In genomic region chr1:46315669-46316403, GRCh38 we compare ENCODE assay signal across 1 cellular context.
TF ChIP-seq lines count a peak whose summit lies in the region.

No MANE protein-coding gene starts in this region.

TF ChIP-seq in K562, 482 proteins besides CTCF, POLR2A, EP300 and RAD21 (continued from another document):
- TF ChIP-seq ZBTB17 (CRISPR knock-in tag; IDR thresholded peaks at IDR 0.05) = no peak
- TF ChIP-seq CBX3 (IDR thresholded peaks at IDR 0.05; ENCODE audit: borderline replicate concordance in 1 of 2, low read length in 2 of 2) = no peak
- TF ChIP-seq ZNF707 (CRISPR knock-in tag; conservative IDR thresholded peaks at IDR 0.05) = no peak
- TF ChIP-seq CEBPB (tag; IDR thresholded peaks at IDR 0.05) = no peak
- TF ChIP-seq TCF7L2 (IDR thresholded peaks at IDR 0.05; ENCODE audit: low read depth, low read length) = no peak
- TF ChIP-seq MCM7 (IDR thresholded peaks at IDR 0.05) = no peak
- TF ChIP-seq, protein P1, sequence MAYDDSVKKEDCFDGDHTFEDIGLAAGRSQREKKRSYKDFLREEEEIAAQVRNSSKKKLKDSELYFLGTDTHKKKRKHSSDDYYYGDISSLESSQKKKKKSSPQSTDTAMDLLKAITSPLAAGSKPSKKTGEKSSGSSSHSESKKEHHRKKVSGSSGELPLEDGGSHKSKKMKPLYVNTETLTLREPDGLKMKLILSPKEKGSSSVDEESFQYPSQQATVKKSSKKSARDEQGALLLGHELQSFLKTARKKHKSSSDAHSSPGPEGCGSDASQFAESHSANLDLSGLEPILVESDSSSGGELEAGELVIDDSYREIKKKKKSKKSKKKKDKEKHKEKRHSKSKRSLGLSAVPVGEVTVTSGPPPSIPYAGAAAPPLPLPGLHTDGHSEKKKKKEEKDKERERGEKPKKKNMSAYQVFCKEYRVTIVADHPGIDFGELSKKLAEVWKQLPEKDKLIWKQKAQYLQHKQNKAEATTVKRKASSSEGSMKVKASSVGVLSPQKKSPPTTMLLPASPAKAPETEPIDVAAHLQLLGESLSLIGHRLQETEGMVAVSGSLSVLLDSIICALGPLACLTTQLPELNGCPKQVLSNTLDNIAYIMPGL (CRISPR knock-in tag; IDR thresholded peaks at IDR 0.05) = no peak
- TF ChIP-seq SUPT5H (IDR thresholded peaks at IDR 0.05) = peak; percentile 65
- TF ChIP-seq RFX5 (IDR thresholded peaks at IDR 0.05; ENCODE audit: low read depth, low read length) = no peak
- no peak for TF ChIP-seq SRF (CRISPR knock-in tag; IDR thresholded peaks at IDR 0.05)
- no peak for TF ChIP-seq ZBED1 (IDR thresholded peaks at IDR 0.05)
- TF ChIP-seq ZNF239 (CRISPR knock-in tag; IDR thresholded peaks at IDR 0.05) = no peak
- peak; percentile 65 for TF ChIP-seq PRDM10 (IDR thresholded peaks at IDR 0.05; ENCODE audit: partially characterized antibody)
- no peak for TF ChIP-seq CREBBP (IDR thresholded peaks at IDR 0.05; ENCODE audit: low read depth, low read length)
- 0 out of 2 replicates have a peak, but pooled peaks have one; percentile 26 for TF ChIP-seq E4F1 (CRISPR knock-in tag; IDR thresholded peaks at IDR 0.05; ENCODE audit: borderline replicate concordance)
- peak; percentile 30; the same call in 1 of the 2 replicates for TF ChIP-seq RBFOX2 (IDR thresholded peaks at IDR 0.05; ENCODE audit: low read depth, low read length)
- no peak for TF ChIP-seq POU5F1 (IDR thresholded peaks at IDR 0.05; ENCODE audit: borderline replicate concordance, low read depth, low read length, partially characterized antibody)
- no peak for TF ChIP-seq RAD51 (IDR thresholded peaks at IDR 0.05; ENCODE audit: borderline replicate concordance, low read depth)
- no peak for TF ChIP-seq SOX6 (IDR thresholded peaks at IDR 0.05)
- no peak for TF ChIP-seq ZNF232 (CRISPR knock-in tag; IDR thresholded peaks at IDR 0.05)
- TF ChIP-seq EWSR1 (IDR thresholded peaks at IDR 0.05; ENCODE audit: borderline replicate concordance, low read depth, partially characterized antibody) = peak; percentile 61
- peak; percentile 34 for TF ChIP-seq RBM22 (IDR thresholded peaks at IDR 0.05; ENCODE audit: low read depth, low read length, poor library complexity, severe bottlenecking)
- no peak for TF ChIP-seq JUN (IDR thresholded peaks at IDR 0.05; ENCODE audit: borderline replicate concordance, low read depth, low read length)
- TF ChIP-seq JUN (CRISPR knock-in tag; IDR thresholded peaks at IDR 0.05; ENCODE audit: borderline replicate concordance) = no peak
- no peak for TF ChIP-seq YY1 (IDR thresholded peaks at IDR 0.05; ENCODE audit: borderline replicate concordance in 1 of 3, control insufficient read depth in 1 of 3, extremely low read depth in 1 of 3, insufficient read depth in 3 of 3, insufficient read length in 1 of 3, insufficient replicate concordance in 2 of 3, low read depth in 1 of 3, low read length in 2 of 3)
- no peak for TF ChIP-seq SMAD4 (CRISPR knock-in tag; conservative IDR thresholded peaks at IDR 0.05)
- no peak for TF ChIP-seq PHB (CRISPR knock-in tag; IDR thresholded peaks at IDR 0.05)
- 0 out of 2 replicates have a peak, but pooled peaks have one; percentile 45 for TF ChIP-seq POLR2G (IDR thresholded peaks at IDR 0.05; ENCODE audit: low read depth, low read length)
- 0 out of 2 replicates have a peak, but pooled peaks have one; percentile 32 for TF ChIP-seq THRAP3 (IDR thresholded peaks at IDR 0.05; ENCODE audit: borderline replicate concordance)
- no peak for TF ChIP-seq ZNF124 (CRISPR knock-in tag; IDR thresholded peaks at IDR 0.05)
- TF ChIP-seq ZNF324 (CRISPR knock-in tag; IDR thresholded peaks at IDR 0.05) = no peak
- 0 out of 2 replicates have a peak, but pooled peaks have one; percentile 32 for TF ChIP-seq PML (IDR thresholded peaks at IDR 0.05; ENCODE audit: low read length)
- TF ChIP-seq SPI1 (IDR thresholded peaks at IDR 0.05; ENCODE audit: borderline replicate concordance, low read depth, low read length) = no peak
- TF ChIP-seq MECOM (CRISPR knock-in tag; IDR thresholded peaks at IDR 0.05) = no peak
- TF ChIP-seq CHD2 (IDR thresholded peaks at IDR 0.05; ENCODE audit: low read depth, low read length) = peak; percentile 21; the same call in 1 of the 2 replicates
- TF ChIP-seq POLR2AphosphoS2 (IDR thresholded peaks at IDR 0.05; ENCODE audit: low read length) = peak; percentile 94
- no peak for TF ChIP-seq FOXJ3 (CRISPR knock-in tag; IDR thresholded peaks at IDR 0.05)
- TF ChIP-seq POLR2B (IDR thresholded peaks at IDR 0.05; ENCODE audit: low read depth, partially characterized antibody) = peak; percentile 55
